Comparison of ENCODE assay signal across 1 cellular context in the genomic region with DNA sequence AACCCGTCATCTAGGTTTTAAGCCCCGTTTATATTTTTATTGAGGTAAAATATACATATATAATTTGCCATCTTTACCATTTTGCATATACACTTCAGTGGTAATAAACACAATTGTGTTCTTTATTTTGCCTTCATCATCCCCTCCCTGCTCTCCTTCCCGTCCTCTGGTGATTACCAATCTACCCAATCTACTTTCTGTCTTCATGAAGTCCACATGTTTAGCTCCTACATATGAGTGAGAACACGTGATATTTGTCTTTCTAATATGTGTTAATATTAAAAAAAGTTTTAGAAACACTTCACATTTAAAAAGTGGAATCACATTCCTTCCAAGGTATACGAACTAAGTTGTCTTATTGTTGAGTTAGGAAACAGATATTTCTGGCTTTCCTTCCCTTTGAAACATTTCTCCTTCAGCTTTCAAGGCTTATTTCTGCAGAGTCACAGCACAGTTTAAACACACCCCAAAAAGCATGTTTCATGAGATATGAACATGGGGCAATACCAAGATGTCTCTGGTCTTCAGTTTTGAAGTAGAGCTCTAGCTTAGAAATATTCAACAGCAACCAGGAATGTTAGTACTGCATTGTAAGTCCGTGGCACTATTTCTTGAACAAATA.
TF ChIP-seq lines count a peak whose summit lies in the region.

No MANE protein-coding gene starts in this region.

TF ChIP-seq in K562, 482 proteins besides CTCF, POLR2A, EP300 and RAD21 (continued from another document and continues in another):
- TF ChIP-seq HOXB6 (CRISPR knock-in tag; IDR thresholded peaks at IDR 0.05; ENCODE audit: borderline replicate concordance) (no peak), ZNF253 (CRISPR knock-in tag; conservative IDR thresholded peaks at IDR 0.05) (no peak), CBX8 (IDR thresholded peaks at IDR 0.05; ENCODE audit: borderline replicate concordance, extremely low read depth, low read depth, low read length, poor library complexity, severe bottlenecking) (no peak), ZBED1 (IDR thresholded peaks at IDR 0.05) (no peak), CCAR2 (IDR thresholded peaks at IDR 0.05; ENCODE audit: low read depth, low read length) (no peak), SMAD3 (CRISPR knock-in tag; conservative IDR thresholded peaks at IDR 0.05) (no peak), NR2C1 (IDR thresholded peaks at IDR 0.05) (no peak), NR2C1 (tag; IDR thresholded peaks at IDR 0.05) (no peak), ZNF445 (CRISPR knock-in tag; IDR thresholded peaks at IDR 0.05; ENCODE audit: low read depth) (no peak), HCFC1 (IDR thresholded peaks at IDR 0.05; ENCODE audit: low read depth, low read length) (no peak), ZNF318 (IDR thresholded peaks at IDR 0.05; ENCODE audit: borderline replicate concordance in 1 of 2, low read depth in 1 of 2) (no peak), ZC3H11A (IDR thresholded peaks at IDR 0.05; ENCODE audit: low read depth, low read length) (no peak), SMAD1 (IDR thresholded peaks at IDR 0.05; ENCODE audit: low read depth, low read length, partially characterized antibody) (no peak), SMARCE1 (IDR thresholded peaks at IDR 0.05) (0 out of 2 replicates have a peak, but pooled peaks have one; percentile 28), CEBPZ (IDR thresholded peaks at IDR 0.05; ENCODE audit: borderline replicate concordance, low read depth, low read length) (no peak), ZNF592 (IDR thresholded peaks at IDR 0.05) (peak; percentile 95), HSF4 (CRISPR knock-in tag; IDR thresholded peaks at IDR 0.05; ENCODE audit: borderline replicate concordance) (no peak), SUPT5H (IDR thresholded peaks at IDR 0.05) (no peak), NEUROD1 (IDR thresholded peaks at IDR 0.05; ENCODE audit: borderline replicate concordance, low read depth, low read length, partially characterized antibody) (no peak), ATF2 (CRISPR knock-in tag; IDR thresholded peaks at IDR 0.05) (no peak)
- TF ChIP-seq, protein P1, sequence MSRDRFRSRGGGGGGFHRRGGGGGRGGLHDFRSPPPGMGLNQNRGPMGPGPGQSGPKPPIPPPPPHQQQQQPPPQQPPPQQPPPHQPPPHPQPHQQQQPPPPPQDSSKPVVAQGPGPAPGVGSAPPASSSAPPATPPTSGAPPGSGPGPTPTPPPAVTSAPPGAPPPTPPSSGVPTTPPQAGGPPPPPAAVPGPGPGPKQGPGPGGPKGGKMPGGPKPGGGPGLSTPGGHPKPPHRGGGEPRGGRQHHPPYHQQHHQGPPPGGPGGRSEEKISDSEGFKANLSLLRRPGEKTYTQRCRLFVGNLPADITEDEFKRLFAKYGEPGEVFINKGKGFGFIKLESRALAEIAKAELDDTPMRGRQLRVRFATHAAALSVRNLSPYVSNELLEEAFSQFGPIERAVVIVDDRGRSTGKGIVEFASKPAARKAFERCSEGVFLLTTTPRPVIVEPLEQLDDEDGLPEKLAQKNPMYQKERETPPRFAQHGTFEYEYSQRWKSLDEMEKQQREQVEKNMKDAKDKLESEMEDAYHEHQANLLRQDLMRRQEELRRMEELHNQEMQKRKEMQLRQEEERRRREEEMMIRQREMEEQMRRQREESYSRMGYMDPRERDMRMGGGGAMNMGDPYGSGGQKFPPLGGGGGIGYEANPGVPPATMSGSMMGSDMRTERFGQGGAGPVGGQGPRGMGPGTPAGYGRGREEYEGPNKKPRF (IDR thresholded peaks at IDR 0.05; ENCODE audit: low read depth, low read length), result no peak
- TF ChIP-seq, protein P2, sequence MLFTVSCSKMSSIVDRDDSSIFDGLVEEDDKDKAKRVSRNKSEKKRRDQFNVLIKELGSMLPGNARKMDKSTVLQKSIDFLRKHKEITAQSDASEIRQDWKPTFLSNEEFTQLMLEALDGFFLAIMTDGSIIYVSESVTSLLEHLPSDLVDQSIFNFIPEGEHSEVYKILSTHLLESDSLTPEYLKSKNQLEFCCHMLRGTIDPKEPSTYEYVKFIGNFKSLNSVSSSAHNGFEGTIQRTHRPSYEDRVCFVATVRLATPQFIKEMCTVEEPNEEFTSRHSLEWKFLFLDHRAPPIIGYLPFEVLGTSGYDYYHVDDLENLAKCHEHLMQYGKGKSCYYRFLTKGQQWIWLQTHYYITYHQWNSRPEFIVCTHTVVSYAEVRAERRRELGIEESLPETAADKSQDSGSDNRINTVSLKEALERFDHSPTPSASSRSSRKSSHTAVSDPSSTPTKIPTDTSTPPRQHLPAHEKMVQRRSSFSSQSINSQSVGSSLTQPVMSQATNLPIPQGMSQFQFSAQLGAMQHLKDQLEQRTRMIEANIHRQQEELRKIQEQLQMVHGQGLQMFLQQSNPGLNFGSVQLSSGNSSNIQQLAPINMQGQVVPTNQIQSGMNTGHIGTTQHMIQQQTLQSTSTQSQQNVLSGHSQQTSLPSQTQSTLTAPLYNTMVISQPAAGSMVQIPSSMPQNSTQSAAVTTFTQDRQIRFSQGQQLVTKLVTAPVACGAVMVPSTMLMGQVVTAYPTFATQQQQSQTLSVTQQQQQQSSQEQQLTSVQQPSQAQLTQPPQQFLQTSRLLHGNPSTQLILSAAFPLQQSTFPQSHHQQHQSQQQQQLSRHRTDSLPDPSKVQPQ (CRISPR knock-in tag; IDR thresholded peaks at IDR 0.05; ENCODE audit: borderline replicate concordance), result no peak
- TF ChIP-seq, protein P3, sequence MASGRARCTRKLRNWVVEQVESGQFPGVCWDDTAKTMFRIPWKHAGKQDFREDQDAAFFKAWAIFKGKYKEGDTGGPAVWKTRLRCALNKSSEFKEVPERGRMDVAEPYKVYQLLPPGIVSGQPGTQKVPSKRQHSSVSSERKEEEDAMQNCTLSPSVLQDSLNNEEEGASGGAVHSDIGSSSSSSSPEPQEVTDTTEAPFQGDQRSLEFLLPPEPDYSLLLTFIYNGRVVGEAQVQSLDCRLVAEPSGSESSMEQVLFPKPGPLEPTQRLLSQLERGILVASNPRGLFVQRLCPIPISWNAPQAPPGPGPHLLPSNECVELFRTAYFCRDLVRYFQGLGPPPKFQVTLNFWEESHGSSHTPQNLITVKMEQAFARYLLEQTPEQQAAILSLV (tag; IDR thresholded peaks at IDR 0.05), result no peak
- TF ChIP-seq, protein P4, sequence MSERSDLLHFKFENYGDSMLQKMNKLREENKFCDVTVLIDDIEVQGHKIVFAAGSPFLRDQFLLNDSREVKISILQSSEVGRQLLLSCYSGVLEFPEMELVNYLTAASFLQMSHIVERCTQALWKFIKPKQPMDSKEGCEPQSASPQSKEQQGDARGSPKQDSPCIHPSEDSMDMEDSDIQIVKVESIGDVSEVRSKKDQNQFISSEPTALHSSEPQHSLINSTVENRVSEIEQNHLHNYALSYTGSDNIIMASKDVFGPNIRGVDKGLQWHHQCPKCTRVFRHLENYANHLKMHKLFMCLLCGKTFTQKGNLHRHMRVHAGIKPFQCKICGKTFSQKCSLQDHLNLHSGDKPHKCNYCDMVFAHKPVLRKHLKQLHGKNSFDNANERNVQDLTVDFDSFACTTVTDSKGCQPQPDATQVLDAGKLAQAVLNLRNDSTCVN (CRISPR knock-in tag; IDR thresholded peaks at IDR 0.05), result no peak
